8 cellular contexts compared by ENCODE assay signal in genomic region chr20:44586289-44586911, GRCh38. TPM values are rescaled to one million over a fixed set of nuclear protein-coding genes. Genes with fewer than 3 reads are reported as not detected.
DNase-seq lines count a peak whose midpoint lies in the region; ATAC-seq and TF ChIP-seq lines count a peak whose summit lies in the region.

No MANE protein-coding gene starts in this region.

- TF ChIP-seq CTCF in HFFc6 (IDR thresholded peaks at IDR 0.05) = no peak

- no peak overlapping the region for H3K4ac ChIP-seq in mesendoderm (ENCODE audit: low read depth, low read length)

- H3K27ac ChIP-seq in muscle layer of duodenum (ENCODE audit: low read length) (peak overlapping the region; percentile 42), mesendoderm (ENCODE audit: low read depth, low read length) (no peak overlapping the region)
- H3K27ac ChIP-seq in CD4-positive, alpha-beta memory T cell (ENCODE audit: low read depth, low read length) = no peak overlapping the region

- in situ Hi-C loops in KBM-7 (cut with MboI; ENCODE audit: low pct_unique_long_range_greater_than_20kb, low sequenced_read_pairs) = no loop called here

- H3K27me3 Mint-ChIP-seq in HFFc6 (ENCODE audit: insufficient read depth) = no peaks in the 10 kb centered on the region
- H3K27me3 Mint-ChIP-seq in CD4-positive, alpha-beta memory T cell = peaks cover 0 to 2% of the 10 kb centered on the region in 2 donors

- H3K36me3 Mint-ChIP-seq in HFFc6 (ENCODE audit: low read depth) = peaks cover 19% of the 10 kb centered on the region; the same call in 1 of the 2 replicates
- H3K36me3 Mint-ChIP-seq in CD4-positive, alpha-beta memory T cell = no peaks in the 10 kb centered on the region

- H3K27ac Mint-ChIP-seq in HFFc6 = no peak overlapping the region
- peak overlapping the region in 1 of 7 donors; percentile 19 for H3K27ac Mint-ChIP-seq in CD4-positive, alpha-beta memory T cell

- no peak overlapping the region for H2BK120ac ChIP-seq in mesendoderm (ENCODE audit: low read depth, low read length)

- ATAC-seq in GM18520 (IDR thresholded peaks at IDR 0.05; ENCODE audit: unreplicated experiment) = peak; percentile 63
- peak; percentile 58 for ATAC-seq in GM21576 (IDR thresholded peaks at IDR 0.05; ENCODE audit: unreplicated experiment)

- H3K4me3 ChIP-seq in muscle layer of duodenum (ENCODE audit: low read depth in 1 of 2, low read length in 2 of 2) = peak overlapping the region in 1 of 2 donors; percentile 60
- no peak overlapping the region for H3K4me3 ChIP-seq in mesendoderm (ENCODE audit: low read length)
- no peak overlapping the region for H3K4me3 ChIP-seq in CD4-positive, alpha-beta memory T cell (ENCODE audit: low read length in 2 of 2)

- POLR2A ChIA-PET in CD4-positive, alpha-beta memory T cell (lab: Charles Lee; ENCODE audit: partially characterized antibody) = no interaction called here

- H3K9ac ChIP-seq in mesendoderm (ENCODE audit: low read length) = no peak overlapping the region

- H3K4me1 ChIP-seq in muscle layer of duodenum (ENCODE audit: control insufficient read depth in 1 of 2, insufficient read depth in 2 of 2, low read length in 2 of 2) = peaks cover 4 to 48% of the 10 kb centered on the region in 2 donors
- peaks cover 11% of the 10 kb centered on the region for H3K4me1 ChIP-seq in mesendoderm (ENCODE audit: control insufficient read depth, low read depth, low read length)
- H3K4me1 ChIP-seq in CD4-positive, alpha-beta memory T cell (ENCODE audit: insufficient read depth, low read length) = no peaks in the 10 kb centered on the region

- H3K36me3 ChIP-seq in muscle layer of duodenum (ENCODE audit: control insufficient read depth in 1 of 2, insufficient read depth in 2 of 2, low read length in 2 of 2) = peaks cover 10 to 15% of the 10 kb centered on the region in 2 donors
- no peaks in the 10 kb centered on the region for H3K36me3 ChIP-seq in mesendoderm (ENCODE audit: control insufficient read depth, insufficient read depth, low read length)
- no peaks in the 10 kb centered on the region for H3K36me3 ChIP-seq in CD4-positive, alpha-beta memory T cell (ENCODE audit: insufficient read depth, low read length)

- H3K4me3 Mint-ChIP-seq in HFFc6 = no peak overlapping the region
- H3K4me3 Mint-ChIP-seq in CD4-positive, alpha-beta memory T cell = no peak overlapping the region

- H3K18ac ChIP-seq in mesendoderm (ENCODE audit: low read length) = no peak overlapping the region

- no peak overlapping the region for H2BK15ac ChIP-seq in mesendoderm (replicated peaks; ENCODE audit: low read depth)

- H3K56ac ChIP-seq in mesendoderm (ENCODE audit: low read length) = no peak overlapping the region

- no peak overlapping the region for H2AK5ac ChIP-seq in mesendoderm (ENCODE audit: low read length)

- CTCF ChIA-PET in CD4-positive, alpha-beta memory T cell (lab: Charles Lee; ENCODE audit: partially characterized antibody) = interaction anchor here (1.1 kb wide), 1 partner anchor 12 kb away, joined by 5 read pairs; no protein-coding TSS in a partner anchor

- no peak overlapping the region for H3K4me2 ChIP-seq in mesendoderm (ENCODE audit: low read length)

- H4K8ac ChIP-seq in mesendoderm (ENCODE audit: low read depth, low read length) = no peak overlapping the region

- no peaks in the 10 kb centered on the region for H3K27me3 ChIP-seq in muscle layer of duodenum (ENCODE audit: low read depth, low read length)
- H3K27me3 ChIP-seq in mesendoderm (ENCODE audit: insufficient read depth, low read length, poor library complexity) = no peaks in the 10 kb centered on the region
- no peaks in the 10 kb centered on the region for H3K27me3 ChIP-seq in CD4-positive, alpha-beta memory T cell (ENCODE audit: insufficient read depth, low read length)

- H3K4me1 Mint-ChIP-seq in HFFc6 (ENCODE audit: low read depth) = peaks cover 68% of the 10 kb centered on the region
- H3K4me1 Mint-ChIP-seq in CD4-positive, alpha-beta memory T cell = peaks cover 0 to 2% (median 0%) of the 10 kb centered on the region in 4 donors

- H2BK5ac ChIP-seq in mesendoderm (ENCODE audit: low read length) = no peak overlapping the region

- DNase-seq in KBM-7 = peak; percentile 29
- DNase-seq in HFFc6 = no peak
- DNase-seq in activated CD8-positive, alpha-beta memory T cell treated with anti-CD3 and anti-CD28 coated beads, Interleukin-2, amount 50 U/mL, for 4 hours = no peak
- no peak for DNase-seq in mesendoderm
- no peak for DNase-seq in CD4-positive, alpha-beta memory T cell

- no peaks in the 10 kb centered on the region for H3K9me3 ChIP-seq in muscle layer of duodenum (ENCODE audit: control insufficient read depth in 1 of 2, low read length in 2 of 2)
- H3K9me3 ChIP-seq in CD4-positive, alpha-beta memory T cell (ENCODE audit: control insufficient read depth in 1 of 2, low read length in 2 of 2) = no peaks in the 10 kb centered on the region

- H3K79me2 ChIP-seq in mesendoderm (ENCODE audit: control insufficient read depth, insufficient read depth, low read length) = no peaks in the 10 kb centered on the region

- WGBS in mesendoderm (ENCODE audit: extremely low coverage, insufficient coverage, low lambda C conversion rate) = no CpG with 5 or more reads among the region's 3 CpGs

- H3K9me3 Mint-ChIP-seq in HFFc6 = no peaks in the 10 kb centered on the region
- no peaks in the 10 kb centered on the region for H3K9me3 Mint-ChIP-seq in CD4-positive, alpha-beta memory T cell

- no peak overlapping the region for H3K23ac ChIP-seq in mesendoderm (ENCODE audit: low read length)

- H4K5ac ChIP-seq in mesendoderm (ENCODE audit: low read length) = no peak overlapping the region

- no peaks in the 10 kb centered on the region for H3K79me1 ChIP-seq in mesendoderm (ENCODE audit: low read length)

- intact Hi-C loops in CD4-positive, alpha-beta memory T cell (cut with micrococcal nuclease) = no loop called here

RNA-seq across cellular contexts. Expression of gene PKIG, which starts 4.0 kb away (rescaled TPM):
- 10 to 100 TPM; 35.5 to 57.6 (median 52.0) TPM for total RNA-seq in HFFc6 (2021; fragmentation: NEBNext Ultra II Directional; extraction: Animal tissue kit (Norgen Biotek cat#: 25700))
- 49.6 TPM for polyA plus RNA-seq in mesendoderm (2013, experiment 1 of 2)
- 50.6 TPM for polyA plus RNA-seq in mesendoderm (2013, experiment 2 of 2)
- 1 to 10 TPM in 1 of 2 experiments, under 1 TPM in 1; 0.36 to 1.1 TPM for total RNA-seq in CD4-positive, alpha-beta memory T cell
- polyA plus RNA-seq in CD4-positive, alpha-beta memory T cell = 1 to 10 TPM in 1 of 2 donors, under 1 TPM in 1; 0.71 to 1.1 TPM

Comparison
In these comparisons a context has a peak if more than half of its experiments do, and no peak if none do; other contexts are left out.
1. RNA of gene PKIG, which starts 4.0 kb away (total RNA-seq): 35.5 to 57.6 TPM in HFFc6; 0.36 to 1.1 TPM in CD4-positive, alpha-beta memory T cell; every median in the first group is over 10 times any median in the second.